In the genomic region with DNA sequence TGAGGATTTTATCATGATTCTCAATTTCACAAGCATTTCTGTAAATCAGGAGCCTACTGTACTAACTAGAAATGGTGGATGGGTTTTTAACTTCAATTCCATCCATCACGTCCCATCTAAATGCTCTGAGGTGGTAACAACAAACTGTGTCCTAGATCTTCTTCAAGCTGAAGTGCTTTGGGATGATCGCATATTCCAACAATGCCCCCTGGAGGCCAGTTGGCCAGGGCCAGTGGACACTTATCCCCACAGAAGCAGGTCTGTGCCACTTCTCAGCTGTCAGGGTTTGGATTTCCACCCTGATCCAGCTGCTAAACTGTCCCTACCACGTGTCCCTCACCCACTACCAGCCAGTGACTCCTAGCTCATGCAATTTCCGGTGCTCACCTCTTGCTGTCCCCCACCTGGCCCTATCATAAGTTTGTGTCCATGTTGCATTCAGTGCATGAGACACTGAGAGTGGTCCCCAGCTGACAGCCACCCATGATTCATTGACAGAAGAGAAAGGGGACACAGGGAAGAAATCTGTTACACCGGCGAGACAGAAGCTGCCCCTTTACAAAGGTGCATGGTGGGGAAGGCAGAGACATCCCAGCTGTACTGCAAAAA, we compare ENCODE assay signal across 1 cellular context.
TF ChIP-seq lines count a peak whose summit lies in the region.

No MANE protein-coding gene starts in this region.

TF ChIP-seq in A549, 52 proteins besides CTCF, POLR2A, EP300 and RAD21:
- TF ChIP-seq SMC3 (IDR thresholded peaks at IDR 0.05), result peak; percentile 88
